ENCODE assay signal across 9 cellular contexts in the genomic region with DNA sequence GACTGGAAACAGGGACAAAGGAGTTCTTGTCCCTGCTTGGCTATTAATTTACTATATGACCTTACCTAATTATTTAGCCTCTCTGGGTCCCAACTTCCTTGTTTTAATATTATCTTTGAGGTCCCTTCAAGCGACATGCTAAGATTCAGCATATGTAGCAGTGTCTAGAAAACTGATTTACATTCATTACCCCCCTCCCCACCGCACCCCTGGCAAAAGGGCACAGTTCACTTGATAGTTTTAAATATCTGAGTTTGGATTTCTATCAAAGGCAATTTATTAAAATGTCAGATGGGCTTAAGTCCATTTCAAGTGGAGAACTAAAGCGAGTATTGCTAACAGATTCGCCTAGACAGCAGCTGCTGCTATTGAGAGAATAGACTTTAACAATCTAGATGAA. TPM values are rescaled to one million over a fixed set of nuclear protein-coding genes. Genes with fewer than 3 reads are reported as not detected.
DNase-seq lines count a peak whose midpoint lies in the region; ATAC-seq, FAIRE-seq and TF ChIP-seq lines count a peak whose summit lies in the region.
"Had no signal": no experiment of that assay in that cellular context is flagged by ENCODE, and none has a peak within 500 bp of the region (broad histone marks: within the 10 kb centered on the region; RNA-seq: fewer than 3 reads in every experiment).

No MANE protein-coding gene starts in this region.

- H3K27ac ChIP-seq in iPS-20b (ENCODE audit: low read length): no peak overlapping the region
- H3K27ac ChIP-seq in smooth muscle cell (ENCODE audit: low read depth): peak overlapping the region; percentile 98

- CTCF ChIA-PET in activated CD4-positive, alpha-beta memory T cell treated with anti-CD3 and anti-CD28 coated beads, Interleukin-2, amount 10 ng/mL, durations not matched to agents 7 days and 5 days (lab: Charles Lee): interaction anchor here (0.6 to 1.5 kb wide), 6 partner anchors 17 to 160 kb away, joined by 3 to 8 read pairs (median 4); no protein-coding TSS in a partner anchor

- H3K27ac Mint-ChIP-seq in T-helper 2 cell treated with Interferon-gamma antibody and Interleukin-4, amounts not matched to agents 5 μg/mL and 100 μg/mL, for 36 hours: peak overlapping the region; percentile 50
- peak overlapping the region; percentile 83 for H3K27ac Mint-ChIP-seq in activated CD4-positive, alpha-beta memory T cell treated with anti-CD3 and anti-CD28 coated beads, Interleukin-2, amount 10 ng/mL, durations not matched to agents 7 days and 5 days

- H2AFZ ChIP-seq in smooth muscle cell (ENCODE audit: low read depth): no peak overlapping the region

- peaks cover 17% of the 10 kb centered on the region for H3K36me3 Mint-ChIP-seq in T-helper 2 cell treated with Interferon-gamma antibody and Interleukin-4, amounts not matched to agents 5 μg/mL and 100 μg/mL, for 36 hours (ENCODE audit: low read depth)
- H3K36me3 Mint-ChIP-seq in activated CD4-positive, alpha-beta memory T cell treated with anti-CD3 and anti-CD28 coated beads, Interleukin-2, amount 10 ng/mL, durations not matched to agents 7 days and 5 days (ENCODE audit: low read depth): peaks cover 57% of the 10 kb centered on the region

- H3K4me1 ChIP-seq in iPS-20b (ENCODE audit: insufficient read depth, low read length) (peaks cover 66% of the 10 kb centered on the region), smooth muscle cell (ENCODE audit: low read depth) (peaks cover 67% of the 10 kb centered on the region)

- no peaks in the 10 kb centered on the region for H3K9me3 ChIP-seq in iPS-20b (ENCODE audit: insufficient read depth, low read depth, low read length)
- H3K9me3 ChIP-seq in smooth muscle cell (replicated peaks; ENCODE audit: low read depth): no peaks in the 10 kb centered on the region
- H3K9me3 ChIP-seq: upper lobe of left lung had no signal

- no peak for DNase-seq in T-helper 2 cell treated with Interferon-gamma antibody and Interleukin-4, amounts not matched to agents 5 μg/mL and 100 μg/mL, for 36 hours (ENCODE audit: low spot score)
- DNase-seq in T-helper 2 cell (no peak), smooth muscle cell (lab: John Stamatoyannopoulos, UW; ENCODE audit: unreplicated experiment) (no peak), epidermal melanocyte (ENCODE audit: insufficient read length, low spot score) (no peak), urothelium cell line (ENCODE audit: low spot score) (no peak)
- DNase-seq in activated CD4-positive, alpha-beta memory T cell treated with anti-CD3 and anti-CD28 coated beads, Interleukin-2, amount 10 ng/mL, durations not matched to agents 7 days and 5 days: no peak
- DNase-seq: upper lobe of left lung had no signal

- no peaks in the 10 kb centered on the region for H3K27me3 Mint-ChIP-seq in T-helper 2 cell treated with Interferon-gamma antibody and Interleukin-4, amounts not matched to agents 5 μg/mL and 100 μg/mL, for 36 hours (ENCODE audit: low read depth)
- H3K27me3 Mint-ChIP-seq in activated CD4-positive, alpha-beta memory T cell treated with anti-CD3 and anti-CD28 coated beads, Interleukin-2, amount 10 ng/mL, durations not matched to agents 7 days and 5 days: no peaks in the 10 kb centered on the region

- no peaks in the 10 kb centered on the region for H3K9me3 Mint-ChIP-seq in T-helper 2 cell treated with Interferon-gamma antibody and Interleukin-4, amounts not matched to agents 5 μg/mL and 100 μg/mL, for 36 hours
- H3K9me3 Mint-ChIP-seq in activated CD4-positive, alpha-beta memory T cell treated with anti-CD3 and anti-CD28 coated beads, Interleukin-2, amount 10 ng/mL, durations not matched to agents 7 days and 5 days: no peaks in the 10 kb centered on the region

- H3K27me3 ChIP-seq in iPS-20b (ENCODE audit: insufficient read depth, low read length) (peaks cover 7% of the 10 kb centered on the region; the same call in 1 of the 2 replicates), smooth muscle cell (ENCODE audit: low read depth) (no peaks in the 10 kb centered on the region)
- H3K27me3 ChIP-seq: upper lobe of left lung had no signal

- H3F3A ChIP-seq in smooth muscle cell (ENCODE audit: low read depth): peaks cover 12% of the 10 kb centered on the region

- 61% methylated on average over 4 of the region's 4 CpGs for WGBS in smooth muscle cell (ENCODE audit: low lambda C conversion rate)

- peaks cover 84% of the 10 kb centered on the region for H4K20me1 ChIP-seq in smooth muscle cell (ENCODE audit: low read depth)

- POLR2A ChIA-PET in activated CD4-positive, alpha-beta memory T cell treated with anti-CD3 and anti-CD28 coated beads, Interleukin-2, amount 10 ng/mL, durations not matched to agents 7 days and 5 days (lab: Charles Lee): interaction anchor here (0.9 to 7.0 kb wide), 3 partner anchors 16 to 80 kb away, joined by 3 to 182 read pairs (median 4); no protein-coding TSS in a partner anchor

- no peak overlapping the region for H3K9ac ChIP-seq in iPS-20b (ENCODE audit: low read depth, low read length)
- peak overlapping the region; percentile 45 for H3K9ac ChIP-seq in smooth muscle cell (ENCODE audit: low read depth)

- H3K36me3 ChIP-seq in iPS-20b (ENCODE audit: insufficient read depth, low read depth, low read length) (no peaks in the 10 kb centered on the region), smooth muscle cell (ENCODE audit: low read depth) (no peaks in the 10 kb centered on the region)
- H3K36me3 ChIP-seq: upper lobe of left lung had no signal

- TF ChIP-seq CTCF in smooth muscle cell (IDR thresholded peaks at IDR 0.05; ENCODE audit: borderline replicate concordance, insufficient read depth, poor library complexity, severe bottlenecking): no peak

- peak overlapping the region; percentile 95 for H3K4me2 ChIP-seq in smooth muscle cell

- peak overlapping the region; percentile 50 for H3K4me3 ChIP-seq in iPS-20b (ENCODE audit: low read length)
- peak overlapping the region; percentile 98 for H3K4me3 ChIP-seq in smooth muscle cell

- peaks cover 56% of the 10 kb centered on the region for H3K4me1 Mint-ChIP-seq in T-helper 2 cell treated with Interferon-gamma antibody and Interleukin-4, amounts not matched to agents 5 μg/mL and 100 μg/mL, for 36 hours (ENCODE audit: low read depth)
- H3K4me1 Mint-ChIP-seq in activated CD4-positive, alpha-beta memory T cell treated with anti-CD3 and anti-CD28 coated beads, Interleukin-2, amount 10 ng/mL, durations not matched to agents 7 days and 5 days: peaks cover 56% of the 10 kb centered on the region

- no peak for FAIRE-seq in urothelium cell line (lab: Jason Lieb, UNC)

- peak overlapping the region; percentile 84 for H3K4me3 Mint-ChIP-seq in T-helper 2 cell treated with Interferon-gamma antibody and Interleukin-4, amounts not matched to agents 5 μg/mL and 100 μg/mL, for 36 hours
- H3K4me3 Mint-ChIP-seq in activated CD4-positive, alpha-beta memory T cell treated with anti-CD3 and anti-CD28 coated beads, Interleukin-2, amount 10 ng/mL, durations not matched to agents 7 days and 5 days: peak overlapping the region; percentile 81

- ATAC-seq in HG03196 (IDR thresholded peaks at IDR 0.05; ENCODE audit: unreplicated experiment): no peak

- peaks cover 87% of the 10 kb centered on the region for H3K79me2 ChIP-seq in smooth muscle cell (ENCODE audit: low read depth)

RNA-seq across cellular contexts. Expression of a gene that starts 3.9 kb away (rescaled TPM):
- 100 to 1,000 TPM; 137 to 140 TPM for total RNA-seq in activated CD4-positive, alpha-beta memory T cell treated with anti-CD3 and anti-CD28 coated beads, Interleukin-2, amount 10 ng/mL, durations not matched to agents 7 days and 5 days
- total RNA-seq in smooth muscle cell: 103 and 105 TPM in 2 replicates
- 46.1 and 70.3 TPM in 2 replicates for polyA plus RNA-seq in smooth muscle cell
